In the genomic region with DNA sequence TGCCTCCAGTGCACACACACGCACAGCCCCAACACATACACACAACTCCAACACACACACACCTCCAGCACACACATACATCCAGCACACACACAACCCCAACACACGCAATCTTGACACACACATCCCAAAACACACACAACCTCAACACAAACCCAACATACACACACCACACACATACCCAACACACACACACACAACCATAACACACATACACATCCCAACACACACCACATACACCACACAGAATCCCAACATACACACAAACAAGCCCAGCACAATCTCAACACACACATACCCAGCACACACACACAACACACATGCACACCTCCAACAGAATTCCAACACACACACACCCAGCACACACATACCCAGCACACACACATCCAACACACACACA, we compare ENCODE assay signal across 29 cellular contexts.
"Had no signal": no experiment of that assay in that cellular context is flagged by ENCODE, and none has a peak within 500 bp of the region (broad histone marks: within the 10 kb centered on the region; RNA-seq: fewer than 3 reads in every experiment).

No MANE protein-coding gene starts in this region.

- H3K4me3 ChIP-seq: MG63, SJSA1 had no signal

- H3K27ac Mint-ChIP-seq: activated CD4-positive, alpha-beta T cell treated with anti-CD3 and anti-CD28 coated beads, Interleukin-2, amount 10 ng/mL, durations not matched to agents 24 days and 14 days; activated CD8-positive, alpha-beta T cell treated with anti-CD3 and anti-CD28 coated beads for 36 hours; activated naive CD8-positive, alpha-beta T cell treated with anti-CD3 and anti-CD28 coated beads for 36 hours; activated T-cell treated with anti-CD3 and anti-CD28 coated beads, Interleukin-2, amount 50 U/mL, for 72 hours; activated T-helper 17 cell treated with anti-CD3 and anti-CD28 coated beads, Interleukin-2, amount 50 U/mL, for 72 hours; T-helper 1 cell treated with Interleukin-12 subunit alpha and Interleukin-12 subunit beta and Interleukin-4 antibody, amounts not matched to agents 30 μg/mL and 1 μg/mL, for 36 hours; T-helper 2 cell treated with Interferon-gamma antibody and Interleukin-4, amounts not matched to agents 5 μg/mL and 100 μg/mL, for 36 hours had no signal

- H3K9ac ChIP-seq: SK-N-SH had no signal

- H3K4me3 Mint-ChIP-seq: activated CD4-positive, alpha-beta T cell treated with anti-CD3 and anti-CD28 coated beads, Interleukin-2, amount 10 ng/mL, durations not matched to agents 24 days and 14 days; activated CD8-positive, alpha-beta T cell treated with anti-CD3 and anti-CD28 coated beads for 36 hours; activated naive CD8-positive, alpha-beta T cell treated with anti-CD3 and anti-CD28 coated beads for 36 hours; activated T-cell treated with anti-CD3 and anti-CD28 coated beads, Interleukin-2, amount 50 U/mL, for 72 hours; activated T-helper 17 cell treated with anti-CD3 and anti-CD28 coated beads, Interleukin-2, amount 50 U/mL, for 72 hours; T-helper 1 cell treated with Interleukin-12 subunit alpha and Interleukin-12 subunit beta and Interleukin-4 antibody, amounts not matched to agents 30 μg/mL and 1 μg/mL, for 36 hours; T-helper 2 cell treated with Interferon-gamma antibody and Interleukin-4, amounts not matched to agents 5 μg/mL and 100 μg/mL, for 36 hours had no signal

- H3K36me3 Mint-ChIP-seq: activated naive CD8-positive, alpha-beta T cell treated with anti-CD3 and anti-CD28 coated beads for 36 hours had no signal

- H3K4me1 Mint-ChIP-seq: activated CD4-positive, alpha-beta T cell treated with anti-CD3 and anti-CD28 coated beads, Interleukin-2, amount 10 ng/mL, durations not matched to agents 24 days and 14 days; activated naive CD8-positive, alpha-beta T cell treated with anti-CD3 and anti-CD28 coated beads for 36 hours; activated T-helper 17 cell treated with anti-CD3 and anti-CD28 coated beads, Interleukin-2, amount 50 U/mL, for 72 hours had no signal

- DNase-seq: activated CD4-positive, alpha-beta T cell treated with anti-CD3 and anti-CD28 coated beads, Interleukin-2, amount 10 ng/mL, durations not matched to agents 24 days and 14 days; activated CD4-positive, alpha-beta T cell treated with anti-CD3 and anti-CD28 coated beads, Interleukin-2, amount 50 U/mL, for 4 hours; activated CD8-positive, alpha-beta T cell treated with anti-CD3 and anti-CD28 coated beads for 36 hours; activated effector memory CD4-positive, alpha-beta T cell treated with anti-CD3 and anti-CD28 coated beads, Interleukin-2, amount 50 U/mL, for 16 hours; activated naive CD4-positive, alpha-beta T cell; activated naive CD4-positive, alpha-beta T cell treated with anti-CD3 and anti-CD28 coated beads, Interleukin-2, amount 50 U/mL, for 16 hours; activated naive CD8-positive, alpha-beta T cell treated with anti-CD3 and anti-CD28 coated beads for 36 hours; activated T-cell treated with anti-CD3 and anti-CD28 coated beads, Interleukin-2, amount 50 U/mL, for 1 hour; activated T-cell treated with anti-CD3 and anti-CD28 coated beads, Interleukin-2, amount 50 U/mL, for 72 hours; amniotic stem cell; aorta; brain microvascular endothelial cell; central memory CD4-positive, alpha-beta T cell; MG63; NCI-H1048; NCI-H1105 treated with DMSO at 0.1 percent for 48 hours; NCI-H1436; NCI-H1694; NCI-H1930; NCI-H2081 treated with DMSO at 0.1 percent for 48 hours; NCI-H226; NCI-H524 treated with DMSO at 0.1 percent for 48 hours; SHP77; SK-N-SH had no signal

- H3K36me3 ChIP-seq: brain microvascular endothelial cell, MG63, SJSA1 had no signal

- H3K4me2 ChIP-seq: SK-N-SH had no signal

- H3K4me1 ChIP-seq: SJSA1 had no signal

- H3K27me3 Mint-ChIP-seq: activated CD4-positive, alpha-beta T cell treated with anti-CD3 and anti-CD28 coated beads, Interleukin-2, amount 10 ng/mL, durations not matched to agents 24 days and 14 days; activated CD8-positive, alpha-beta T cell treated with anti-CD3 and anti-CD28 coated beads for 36 hours had no signal

- ATAC-seq: activated CD8-positive, alpha-beta T cell treated with anti-CD3 and anti-CD28 coated beads for 36 hours; activated T-cell treated with anti-CD3 and anti-CD28 coated beads, Interleukin-2, amount 50 U/mL, for 72 hours; activated T-helper 17 cell treated with anti-CD3 and anti-CD28 coated beads, Interleukin-2, amount 50 U/mL, for 72 hours; Panc1 had no signal

- H3K27ac ChIP-seq: brain microvascular endothelial cell, SJSA1 had no signal

- H3K9me3 ChIP-seq: MG63, SJSA1, SK-N-SH had no signal

- H3K27me3 ChIP-seq: brain microvascular endothelial cell, MG63, SJSA1 had no signal
